ENCODE assay signal across 22 cellular contexts in the genomic region with DNA sequence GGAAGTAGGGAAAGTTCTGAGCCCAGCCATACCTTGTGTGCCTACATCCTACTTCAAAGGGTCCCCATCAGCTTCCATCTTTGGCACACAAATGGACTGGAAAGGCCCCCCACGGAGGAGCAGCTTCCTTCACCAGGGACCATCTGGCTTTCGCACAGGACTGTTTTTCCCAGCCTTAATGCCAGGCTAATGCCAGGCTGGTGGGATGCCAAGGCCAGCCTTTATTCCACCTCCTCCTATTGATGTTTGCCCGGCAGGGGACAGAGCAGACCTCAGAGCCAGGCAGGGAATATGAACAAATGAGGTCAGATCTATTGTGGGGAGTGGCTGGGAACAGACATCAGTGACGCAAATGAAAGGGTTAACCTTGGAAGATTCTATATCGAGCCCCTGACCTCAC. TPM values are rescaled to one million over a fixed set of nuclear protein-coding genes. Genes with fewer than 3 reads are reported as not detected.
A peak's percentile ranks its signal among the peaks of the same experiment; 100 is the strongest.
DNase-seq lines count a peak whose midpoint lies in the region; ATAC-seq and TF ChIP-seq lines count a peak whose summit lies in the region.
"Had no signal": no experiment of that assay in that cellular context is flagged by ENCODE, and none has a peak within 500 bp of the region (broad histone marks: within the 10 kb centered on the region; RNA-seq: fewer than 3 reads in every experiment).

No MANE protein-coding gene starts in this region.

- H3K56ac ChIP-seq in IMR-90 (ENCODE audit: extremely low read depth, insufficient read depth, low read length): no peak overlapping the region

- H4K8ac ChIP-seq in IMR-90 (ENCODE audit: low read depth in 2 of 2, low read length in 2 of 2): no peak overlapping the region

- H3K27ac ChIP-seq in IMR-90 (ENCODE audit: insufficient read depth, low read length) (no peak overlapping the region), adrenal gland (no peak overlapping the region)
- H3K27ac ChIP-seq: BLaER1, SJSA1 had no signal

- no peak overlapping the region for H2AFZ ChIP-seq in IMR-90 (replicated peaks; ENCODE audit: low read length, poor library complexity)
- H2AFZ ChIP-seq: GM23338 had no signal

- ATAC-seq in IMR-90 (ENCODE audit: low read depth): no peak
- ATAC-seq in HG02571 (IDR thresholded peaks at IDR 0.05; ENCODE audit: unreplicated experiment): no peak
- ATAC-seq: GM23338, Right ventricle myocardium inferior had no signal

- no peak overlapping the region for H2BK20ac ChIP-seq in IMR-90 (ENCODE audit: low read depth, low read length)

- H4K91ac ChIP-seq in IMR-90 (ENCODE audit: insufficient read depth, low read depth, low read length): no peak overlapping the region

- no peak overlapping the region for H3K18ac ChIP-seq in IMR-90 (ENCODE audit: low read depth, low read length)

- H2AK9ac ChIP-seq in IMR-90 (replicated peaks; ENCODE audit: low read depth, low read length, poor library complexity): peak overlapping the region; percentile 72

- in situ Hi-C loops in IMR-90 (cut with MboI; ENCODE audit: low sequenced_read_pairs): no loop called here

- no peak overlapping the region for H2BK15ac ChIP-seq in IMR-90 (ENCODE audit: low read depth, low read length)

- no peaks in the 10 kb centered on the region for H3K4me1 ChIP-seq in IMR-90 (ENCODE audit: control insufficient read depth, insufficient read depth, low read length)
- no peaks in the 10 kb centered on the region for H3K4me1 ChIP-seq in adrenal gland (replicated peaks in 1 of 2)
- H3K4me1 ChIP-seq: SJSA1 had no signal

- no TSS peak for BruUV-seq in IMR-90 (replicated peaks; lab: Mats Ljungman, UMichigan)

- no peak overlapping the region for H2AK5ac ChIP-seq in IMR-90 (ENCODE audit: low read depth, low read length)

- H3K9ac ChIP-seq in IMR-90 (ENCODE audit: low read depth, low read length): no peak overlapping the region
- H3K9ac ChIP-seq: BLaER1 had no signal

- CTCF ChIA-PET in IMR-90 (lab: Yijun Ruan, JAX): no interaction called here

- H3K9me1 ChIP-seq in IMR-90 (ENCODE audit: insufficient read depth, low read length): 0 out of 2 replicates have a peak, but pooled peaks cover 2% of the 10 kb centered on the region

- intact Hi-C loops in IMR-90 (cut with micrococcal nuclease) (no loop called here), adrenal gland (cut with DNase I) (loop anchor here in 1 of 2 donors (10.0 kb wide), 1 partner anchor 327 kb away; no protein-coding TSS in a partner anchor)

- TF ChIP-seq RAD21 in IMR-90 (IDR thresholded peaks at IDR 0.05; ENCODE audit: low read length): no peak

- peak; percentile 26 for DNase-seq in DMS 273 treated with DMSO at 0.1 percent for 48 hours (lab: John Stamatoyannopoulos, UW)
- no peak for DNase-seq in IMR-90
- DNase-seq in NCI-H69 (lab: John Stamatoyannopoulos, UW): peak; percentile 95
- DNase-seq in medulla oblongata (ENCODE audit: extremely low spot score): peak; percentile 60
- no peak for DNase-seq in adrenal gland
- DNase-seq in Kasumi-1 (lab: John Stamatoyannopoulos, UW): no peak
- DNase-seq: Caco-2; CD4-positive, alpha-beta T cell; DMS153; HCEC 1CT; NCI-H1417 treated with DMSO at 0.1 percent for 48 hours; NCI-H1930; NCI-H510A treated with DMSO at 0.1 percent for 48 hours; NCI-H82; T-helper 1 cell had no signal

- H4K5ac ChIP-seq in IMR-90 (ENCODE audit: low read depth, low read length): no peak overlapping the region

- no peaks in the 10 kb centered on the region; the same call in 1 of the 2 replicates for H4K20me1 ChIP-seq in IMR-90 (ENCODE audit: insufficient read depth, low read length)
- H4K20me1 ChIP-seq: BLaER1 had no signal

- no peak overlapping the region for H3K4me3 ChIP-seq in IMR-90 (ENCODE audit: insufficient read depth, low read depth, low read length)
- no peak overlapping the region for H3K4me3 ChIP-seq in adrenal gland
- H3K4me3 ChIP-seq: BLaER1, GM23338, SJSA1 had no signal

- H3K27me3 ChIP-seq in IMR-90 (ENCODE audit: control insufficient read depth, insufficient read depth, low read length) (peaks cover 66% of the 10 kb centered on the region), adrenal gland (peaks cover 8% of the 10 kb centered on the region)
- H3K27me3 ChIP-seq: BLaER1, SJSA1 had no signal

- H3K4me2 ChIP-seq in IMR-90 (ENCODE audit: low read depth, low read length): no peak overlapping the region
- H3K4me2 ChIP-seq: BLaER1, GM23338 had no signal

- no peaks in the 10 kb centered on the region for H3K9me3 ChIP-seq in IMR-90 (ENCODE audit: control insufficient read depth, insufficient read depth, low read length)
- no peaks in the 10 kb centered on the region for H3K9me3 ChIP-seq in adrenal gland (replicated peaks in 1 of 3)
- H3K9me3 ChIP-seq: BLaER1, Caco-2, SJSA1 had no signal

- POLR2A ChIA-PET in IMR-90 (lab: Charles Lee; ENCODE audit: unreplicated experiment): no interaction called here

- no peaks in the 10 kb centered on the region for H3K79me1 ChIP-seq in IMR-90 (ENCODE audit: low read depth in 1 of 2, low read length in 2 of 2)

- H3K14ac ChIP-seq in IMR-90 (replicated peaks; ENCODE audit: low read depth, low read length): no peak overlapping the region

- H3K36me3 ChIP-seq in IMR-90 (ENCODE audit: control insufficient read depth, insufficient read depth, low read length) (no peaks in the 10 kb centered on the region), adrenal gland (replicated peaks in 1 of 2) (no peaks in the 10 kb centered on the region)
- H3K36me3 ChIP-seq: BLaER1, SJSA1 had no signal

- TF ChIP-seq POLR2A in IMR-90 (IDR thresholded peaks at IDR 0.05; ENCODE audit: low read depth, low read length) (no peak), adrenal gland (IDR thresholded peaks at IDR 0.05) (no peak)

- dilution Hi-C loops in IMR-90 (cut with HindIII; ENCODE audit: low sequenced_read_pairs, unreplicated experiment): no loop called here

- H3K23ac ChIP-seq in IMR-90 (ENCODE audit: low read depth, low read length): no peak overlapping the region

- no peak overlapping the region for H2BK120ac ChIP-seq in IMR-90 (ENCODE audit: low read depth, low read length)

- H2BK5ac ChIP-seq in IMR-90 (ENCODE audit: low read depth, low read length, poor library complexity, severe bottlenecking): no peak overlapping the region

- no peak for TF ChIP-seq CTCF in IMR-90 (conservative IDR thresholded peaks at IDR 0.05; ENCODE audit: low read depth, low read length)
- TF ChIP-seq CTCF in adrenal gland (IDR thresholded peaks at IDR 0.05): no peak

- no CpG with 5 or more reads among the region's 5 CpGs for WGBS in IMR-90 (ENCODE audit: extremely low coverage in 2 of 2, insufficient read length in 1 of 2), 2 experiments
- 53 to 77% (median 70%) methylated on average over 5 of the region's 5 CpGs for WGBS in adrenal gland, 4 donors

- H3K4ac ChIP-seq in IMR-90 (ENCODE audit: low read depth, low read length): no peak overlapping the region

TF ChIP-seq in IMR-90, 13 proteins besides CTCF, POLR2A, EP300 and RAD21:
- TF ChIP-seq NFE2L2 (IDR thresholded peaks at IDR 0.05; ENCODE audit: low read depth, low read length): no peak
- TF ChIP-seq BHLHE40 (IDR thresholded peaks at IDR 0.05; ENCODE audit: low read depth, low read length): no peak
- no peak for TF ChIP-seq RCOR1 (IDR thresholded peaks at IDR 0.05; ENCODE audit: insufficient replicate concordance, low read length)
- TF ChIP-seq SMC3 (IDR thresholded peaks at IDR 0.05; ENCODE audit: low read depth, low read length): no peak
- TF ChIP-seq CEBPB (IDR thresholded peaks at IDR 0.05; ENCODE audit: low read depth, low read length): no peak
- no peak for TF ChIP-seq ELK1 (IDR thresholded peaks at IDR 0.05; ENCODE audit: borderline replicate concordance, low read depth, low read length)
- no peak for TF ChIP-seq CHD1 (IDR thresholded peaks at IDR 0.05; ENCODE audit: low read depth, low read length)
- TF ChIP-seq MAFK (IDR thresholded peaks at IDR 0.05; ENCODE audit: low read depth, low read length): no peak
- no peak for TF ChIP-seq MXI1 (IDR thresholded peaks at IDR 0.05; ENCODE audit: borderline replicate concordance, low read depth, low read length)
- TF ChIP-seq FOS (IDR thresholded peaks at IDR 0.05; ENCODE audit: low read depth, low read length): no peak

RNA-seq across cellular contexts. Expression of gene GPR179, which starts 5.7 kb away (rescaled TPM):
- total RNA-seq in IMR-90 (2012; rRNA removed) (not detected in 2 replicates), adrenal gland (under 1 TPM in 4 of 8 donors, not detected in 4; under 0.01 to 0.28 (median 0.09) TPM)
- polyA plus RNA-seq in IMR-90 (2012; rRNA removed) (not detected in 2 replicates), adrenal gland (under 1 TPM; 0.05 to 0.32 (median 0.07) TPM)
- polyA plus RNA-seq in IMR-90 (2012; cell fraction: cytosol; rRNA removed): under 0.01 and 0.01 TPM in 2 replicates
- polyA plus RNA-seq in IMR-90 (2012; cell fraction: nucleus; rRNA removed; ENCODE audit: low replicate concordance): 0.03 and 0.04 TPM in 2 replicates
- total RNA-seq: CD4-positive, alpha-beta T cell; M059J; Right ventricle myocardium inferior had no signal
- polyA plus RNA-seq: IgD-negative memory B cell had no signal

RNA-seq across cellular contexts. Expression of gene SOCS7, which starts 13.6 kb away (rescaled TPM):
- total RNA-seq in IMR-90 (2012; rRNA removed) (6.5 and 7.5 TPM in 2 replicates), adrenal gland (10 to 100 TPM; 17.2 to 51.3 (median 22.0) TPM)
- polyA plus RNA-seq in IMR-90 (2012; rRNA removed) (6.8 and 9.2 TPM in 2 replicates), adrenal gland (10 to 100 TPM in 1 of 3 donors, 1 to 10 TPM in 2; 2.7 to 18.4 (median 6.1) TPM)
- 3.7 TPM in 2 replicates for polyA plus RNA-seq in IMR-90 (2012; cell fraction: cytosol; rRNA removed)
- polyA plus RNA-seq in IMR-90 (2012; cell fraction: nucleus; rRNA removed; ENCODE audit: low replicate concordance): 13.4 and 14.2 TPM in 2 replicates

RNA-seq across cellular contexts. Expression of gene MRPL45, which starts 41.1 kb away (rescaled TPM):
- 44.2 and 46.8 TPM in 2 replicates for total RNA-seq in IMR-90 (2012; rRNA removed)
- polyA plus RNA-seq in IMR-90 (2012; rRNA removed): 36.3 and 39.6 TPM in 2 replicates
- polyA plus RNA-seq in IMR-90 (2012; cell fraction: cytosol; rRNA removed): 15.4 and 41.7 TPM in 2 replicates
- 4.9 and 23.6 TPM in 2 replicates for polyA plus RNA-seq in IMR-90 (2012; cell fraction: nucleus; rRNA removed; ENCODE audit: low replicate concordance)
- 10 to 100 TPM; 25.4 to 45.4 (median 37.2) TPM for total RNA-seq in adrenal gland
- 10 to 100 TPM; 12.7 to 48.5 (median 14.3) TPM for polyA plus RNA-seq in adrenal gland

Comparison
In these comparisons a context has a peak if more than half of its experiments do, and no peak if none do; other contexts are left out.
1. DNase-seq: peak in DMS 273 treated with DMSO at 0.1 percent for 48 hours (single experiment), NCI-H69 (single experiment) and medulla oblongata (single experiment); none in IMR-90 (single experiment), adrenal gland (0 of 7) and Kasumi-1 (0 of 2).